ENCODE assay signal across 1 cellular context in the genomic region with DNA sequence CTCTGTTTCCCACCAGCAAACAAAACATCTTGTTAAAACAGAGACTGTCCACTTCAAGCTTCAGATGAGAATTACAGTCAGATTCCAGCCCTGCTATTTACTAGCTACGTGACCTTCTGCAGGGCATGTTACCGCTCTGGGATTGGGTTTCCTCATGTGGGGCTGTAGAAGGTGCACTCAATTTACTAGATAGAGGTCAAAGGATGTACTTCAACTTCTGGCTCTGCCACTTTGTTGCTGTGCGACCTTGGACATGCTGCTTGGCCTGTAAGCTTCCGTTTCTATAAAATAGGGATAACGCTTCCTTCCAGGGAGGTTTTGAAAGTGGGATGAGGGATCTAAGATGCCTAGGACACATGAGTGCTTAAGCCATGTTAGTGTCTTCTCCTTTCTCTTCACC.
A peak's percentile ranks its signal among the peaks of the same experiment; 100 is the strongest.
TF ChIP-seq lines count a peak whose summit lies in the region.

No MANE protein-coding gene starts in this region.

TF ChIP-seq in HepG2, 621 proteins besides CTCF, POLR2A, EP300 and RAD21 (continued from another document and continues in another):
- TF ChIP-seq, protein P1, sequence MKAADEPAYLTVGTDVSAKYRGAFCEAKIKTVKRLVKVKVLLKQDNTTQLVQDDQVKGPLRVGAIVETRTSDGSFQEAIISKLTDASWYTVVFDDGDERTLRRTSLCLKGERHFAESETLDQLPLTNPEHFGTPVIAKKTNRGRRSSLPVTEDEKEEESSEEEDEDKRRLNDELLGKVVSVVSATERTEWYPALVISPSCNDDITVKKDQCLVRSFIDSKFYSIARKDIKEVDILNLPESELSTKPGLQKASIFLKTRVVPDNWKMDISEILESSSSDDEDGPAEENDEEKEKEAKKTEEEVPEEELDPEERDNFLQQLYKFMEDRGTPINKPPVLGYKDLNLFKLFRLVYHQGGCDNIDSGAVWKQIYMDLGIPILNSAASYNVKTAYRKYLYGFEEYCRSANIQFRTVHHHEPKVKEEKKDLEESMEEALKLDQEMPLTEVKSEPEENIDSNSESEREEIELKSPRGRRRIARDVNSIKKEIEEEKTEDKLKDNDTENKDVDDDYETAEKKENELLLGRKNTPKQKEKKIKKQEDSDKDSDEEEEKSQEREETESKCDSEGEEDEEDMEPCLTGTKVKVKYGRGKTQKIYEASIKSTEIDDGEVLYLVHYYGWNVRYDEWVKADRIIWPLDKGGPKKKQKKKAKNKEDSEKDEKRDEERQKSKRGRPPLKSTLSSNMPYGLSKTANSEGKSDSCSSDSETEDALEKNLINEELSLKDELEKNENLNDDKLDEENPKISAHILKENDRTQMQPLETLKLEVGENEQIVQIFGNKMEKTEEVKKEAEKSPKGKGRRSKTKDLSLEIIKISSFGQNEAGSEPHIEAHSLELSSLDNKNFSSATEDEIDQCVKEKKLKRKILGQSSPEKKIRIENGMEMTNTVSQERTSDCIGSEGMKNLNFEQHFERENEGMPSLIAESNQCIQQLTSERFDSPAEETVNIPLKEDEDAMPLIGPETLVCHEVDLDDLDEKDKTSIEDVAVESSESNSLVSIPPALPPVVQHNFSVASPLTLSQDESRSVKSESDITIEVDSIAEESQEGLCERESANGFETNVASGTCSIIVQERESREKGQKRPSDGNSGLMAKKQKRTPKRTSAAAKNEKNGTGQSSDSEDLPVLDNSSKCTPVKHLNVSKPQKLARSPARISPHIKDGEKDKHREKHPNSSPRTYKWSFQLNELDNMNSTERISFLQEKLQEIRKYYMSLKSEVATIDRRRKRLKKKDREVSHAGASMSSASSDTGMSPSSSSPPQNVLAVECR (CRISPR knock-in tag; IDR thresholded peaks at IDR 0.05; ENCODE audit: borderline replicate concordance): peak; percentile 26; the same call in 1 of the 2 replicates
- TF ChIP-seq ZNF235 (CRISPR knock-in tag; IDR thresholded peaks at IDR 0.05; ENCODE audit: borderline replicate concordance) (no peak), ZC3H4 (CRISPR knock-in tag; IDR thresholded peaks at IDR 0.05; ENCODE audit: borderline replicate concordance) (no peak), CCDC6 (CRISPR knock-in tag; IDR thresholded peaks at IDR 0.05) (no peak), HOXD1 (CRISPR knock-in tag; IDR thresholded peaks at IDR 0.05) (no peak), IKZF4 (CRISPR knock-in tag; IDR thresholded peaks at IDR 0.05; ENCODE audit: borderline replicate concordance, low read depth, not compliant biosample characterization) (no peak), MEF2D (CRISPR knock-in tag; IDR thresholded peaks at IDR 0.05) (peak; percentile 91), MBD4 (IDR thresholded peaks at IDR 0.05; ENCODE audit: borderline replicate concordance, low read length) (no peak; the same call in 1 of the 2 replicates), MED1 (CRISPR knock-in tag; IDR thresholded peaks at IDR 0.05) (peak; percentile 93), NPAS2 (CRISPR knock-in tag; IDR thresholded peaks at IDR 0.05; ENCODE audit: borderline replicate concordance) (no peak), YEATS2 (CRISPR knock-in tag; IDR thresholded peaks at IDR 0.05; ENCODE audit: borderline replicate concordance) (no peak), PHF21A (CRISPR knock-in tag; IDR thresholded peaks at IDR 0.05) (peak; percentile 86), SIN3B (IDR thresholded peaks at IDR 0.05; ENCODE audit: low read length) (no peak), ZFP36 (IDR thresholded peaks at IDR 0.05; ENCODE audit: borderline replicate concordance, low read depth, low read length, partially characterized antibody) (no peak), ZNF274 (CRISPR knock-in tag; IDR thresholded peaks at IDR 0.05) (no peak), MXD4 (CRISPR knock-in tag; IDR thresholded peaks at IDR 0.05) (no peak), FOXK2 (IDR thresholded peaks at IDR 0.05) (no peak), GZF1 (CRISPR knock-in tag; IDR thresholded peaks at IDR 0.05) (no peak), ZNF672 (CRISPR knock-in tag; IDR thresholded peaks at IDR 0.05) (no peak), ZNF225 (CRISPR knock-in tag; IDR thresholded peaks at IDR 0.05) (no peak), RBM22 (optimal IDR thresholded peaks at IDR 0.05; ENCODE audit: low read length) (no peak), ZNF564 (CRISPR knock-in tag; IDR thresholded peaks at IDR 0.05) (0 out of 2 replicates have a peak, but pooled peaks have one; percentile 36), SIX1 (CRISPR knock-in tag; IDR thresholded peaks at IDR 0.05; ENCODE audit: borderline replicate concordance) (peak; percentile 92), SP140L (CRISPR knock-in tag; IDR thresholded peaks at IDR 0.05; ENCODE audit: borderline replicate concordance) (no peak), NR2F1 (CRISPR knock-in tag; IDR thresholded peaks at IDR 0.05) (peak in 1 of 2 experiments; percentile 34; a peak in 1 of 4 replicates), HCFC1 (IDR thresholded peaks at IDR 0.05; ENCODE audit: low read depth, low read length) (no peak), ZNF577 (CRISPR knock-in tag; IDR thresholded peaks at IDR 0.05; ENCODE audit: borderline replicate concordance, low read depth) (no peak), ZNF816 (CRISPR knock-in tag; IDR thresholded peaks at IDR 0.05; ENCODE audit: borderline replicate concordance) (no peak), ZFP1 (CRISPR knock-in tag; IDR thresholded peaks at IDR 0.05) (no peak), NR1H2 (CRISPR knock-in tag; IDR thresholded peaks at IDR 0.05; ENCODE audit: borderline replicate concordance, low read depth) (no peak), ZNF263 (CRISPR knock-in tag; IDR thresholded peaks at IDR 0.05) (no peak), NFKBIZ (CRISPR knock-in tag; IDR thresholded peaks at IDR 0.05) (no peak)
- TF ChIP-seq, protein P2, sequence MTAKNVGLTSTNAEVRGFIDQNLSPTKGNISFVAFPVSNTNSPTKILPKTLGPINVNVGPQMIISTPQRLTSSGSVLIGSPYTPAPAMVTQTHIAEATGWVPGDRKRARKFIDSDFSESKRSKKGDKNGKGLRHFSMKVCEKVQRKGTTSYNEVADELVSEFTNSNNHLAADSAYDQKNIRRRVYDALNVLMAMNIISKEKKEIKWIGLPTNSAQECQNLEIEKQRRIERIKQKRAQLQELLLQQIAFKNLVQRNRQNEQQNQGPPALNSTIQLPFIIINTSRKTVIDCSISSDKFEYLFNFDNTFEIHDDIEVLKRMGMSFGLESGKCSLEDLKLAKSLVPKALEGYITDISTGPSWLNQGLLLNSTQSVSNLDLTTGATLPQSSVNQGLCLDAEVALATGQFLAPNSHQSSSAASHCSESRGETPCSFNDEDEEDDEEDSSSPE (CRISPR knock-in tag; IDR thresholded peaks at IDR 0.05): no peak
- TF ChIP-seq, protein P3, sequence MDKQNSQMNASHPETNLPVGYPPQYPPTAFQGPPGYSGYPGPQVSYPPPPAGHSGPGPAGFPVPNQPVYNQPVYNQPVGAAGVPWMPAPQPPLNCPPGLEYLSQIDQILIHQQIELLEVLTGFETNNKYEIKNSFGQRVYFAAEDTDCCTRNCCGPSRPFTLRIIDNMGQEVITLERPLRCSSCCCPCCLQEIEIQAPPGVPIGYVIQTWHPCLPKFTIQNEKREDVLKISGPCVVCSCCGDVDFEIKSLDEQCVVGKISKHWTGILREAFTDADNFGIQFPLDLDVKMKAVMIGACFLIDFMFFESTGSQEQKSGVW (CRISPR knock-in tag; IDR thresholded peaks at IDR 0.05; ENCODE audit: borderline replicate concordance): no peak
- TF ChIP-seq, protein P4, sequence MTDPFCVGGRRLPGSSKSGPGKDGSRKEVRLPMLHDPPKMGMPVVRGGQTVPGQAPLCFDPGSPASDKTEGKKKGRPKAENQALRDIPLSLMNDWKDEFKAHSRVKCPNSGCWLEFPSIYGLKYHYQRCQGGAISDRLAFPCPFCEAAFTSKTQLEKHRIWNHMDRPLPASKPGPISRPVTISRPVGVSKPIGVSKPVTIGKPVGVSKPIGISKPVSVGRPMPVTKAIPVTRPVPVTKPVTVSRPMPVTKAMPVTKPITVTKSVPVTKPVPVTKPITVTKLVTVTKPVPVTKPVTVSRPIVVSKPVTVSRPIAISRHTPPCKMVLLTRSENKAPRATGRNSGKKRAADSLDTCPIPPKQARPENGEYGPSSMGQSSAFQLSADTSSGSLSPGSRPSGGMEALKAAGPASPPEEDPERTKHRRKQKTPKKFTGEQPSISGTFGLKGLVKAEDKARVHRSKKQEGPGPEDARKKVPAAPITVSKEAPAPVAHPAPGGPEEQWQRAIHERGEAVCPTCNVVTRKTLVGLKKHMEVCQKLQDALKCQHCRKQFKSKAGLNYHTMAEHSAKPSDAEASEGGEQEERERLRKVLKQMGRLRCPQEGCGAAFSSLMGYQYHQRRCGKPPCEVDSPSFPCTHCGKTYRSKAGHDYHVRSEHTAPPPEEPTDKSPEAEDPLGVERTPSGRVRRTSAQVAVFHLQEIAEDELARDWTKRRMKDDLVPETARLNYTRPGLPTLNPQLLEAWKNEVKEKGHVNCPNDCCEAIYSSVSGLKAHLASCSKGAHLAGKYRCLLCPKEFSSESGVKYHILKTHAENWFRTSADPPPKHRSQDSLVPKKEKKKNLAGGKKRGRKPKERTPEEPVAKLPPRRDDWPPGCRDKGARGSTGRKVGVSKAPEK (CRISPR knock-in tag; IDR thresholded peaks at IDR 0.05; ENCODE audit: borderline replicate concordance): no peak
- TF ChIP-seq, protein P5, sequence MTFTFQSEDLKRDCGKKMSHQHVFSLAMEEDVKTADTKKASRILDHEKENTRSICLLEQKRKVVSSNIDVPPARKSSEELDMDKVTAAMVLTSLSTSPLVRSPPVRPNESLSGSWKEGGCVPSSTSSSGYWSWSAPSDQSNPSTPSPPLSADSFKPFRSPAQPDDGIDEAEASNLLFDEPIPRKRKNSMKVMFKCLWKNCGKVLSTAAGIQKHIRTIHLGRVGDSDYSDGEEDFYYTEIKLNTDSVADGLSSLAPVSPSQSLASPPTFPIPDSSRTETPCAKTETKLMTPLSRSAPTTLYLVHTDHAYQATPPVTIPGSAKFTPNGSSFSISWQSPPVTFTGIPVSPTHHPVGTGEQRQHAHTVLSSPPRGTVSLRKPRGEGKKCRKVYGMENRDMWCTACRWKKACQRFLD (CRISPR knock-in tag; IDR thresholded peaks at IDR 0.05; ENCODE audit: borderline replicate concordance): no peak
- TF ChIP-seq, protein P6, sequence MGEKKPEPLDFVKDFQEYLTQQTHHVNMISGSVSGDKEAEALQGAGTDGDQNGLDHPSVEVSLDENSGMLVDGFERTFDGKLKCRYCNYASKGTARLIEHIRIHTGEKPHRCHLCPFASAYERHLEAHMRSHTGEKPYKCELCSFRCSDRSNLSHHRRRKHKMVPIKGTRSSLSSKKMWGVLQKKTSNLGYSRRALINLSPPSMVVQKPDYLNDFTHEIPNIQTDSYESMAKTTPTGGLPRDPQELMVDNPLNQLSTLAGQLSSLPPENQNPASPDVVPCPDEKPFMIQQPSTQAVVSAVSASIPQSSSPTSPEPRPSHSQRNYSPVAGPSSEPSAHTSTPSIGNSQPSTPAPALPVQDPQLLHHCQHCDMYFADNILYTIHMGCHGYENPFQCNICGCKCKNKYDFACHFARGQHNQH (CRISPR knock-in tag; IDR thresholded peaks at IDR 0.05): peak; percentile 72
- TF ChIP-seq, protein P7, sequence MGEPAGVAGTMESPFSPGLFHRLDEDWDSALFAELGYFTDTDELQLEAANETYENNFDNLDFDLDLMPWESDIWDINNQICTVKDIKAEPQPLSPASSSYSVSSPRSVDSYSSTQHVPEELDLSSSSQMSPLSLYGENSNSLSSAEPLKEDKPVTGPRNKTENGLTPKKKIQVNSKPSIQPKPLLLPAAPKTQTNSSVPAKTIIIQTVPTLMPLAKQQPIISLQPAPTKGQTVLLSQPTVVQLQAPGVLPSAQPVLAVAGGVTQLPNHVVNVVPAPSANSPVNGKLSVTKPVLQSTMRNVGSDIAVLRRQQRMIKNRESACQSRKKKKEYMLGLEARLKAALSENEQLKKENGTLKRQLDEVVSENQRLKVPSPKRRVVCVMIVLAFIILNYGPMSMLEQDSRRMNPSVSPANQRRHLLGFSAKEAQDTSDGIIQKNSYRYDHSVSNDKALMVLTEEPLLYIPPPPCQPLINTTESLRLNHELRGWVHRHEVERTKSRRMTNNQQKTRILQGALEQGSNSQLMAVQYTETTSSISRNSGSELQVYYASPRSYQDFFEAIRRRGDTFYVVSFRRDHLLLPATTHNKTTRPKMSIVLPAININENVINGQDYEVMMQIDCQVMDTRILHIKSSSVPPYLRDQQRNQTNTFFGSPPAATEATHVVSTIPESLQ (CRISPR knock-in tag; conservative IDR thresholded peaks at IDR 0.05): no peak
- TF ChIP-seq, protein P8, sequence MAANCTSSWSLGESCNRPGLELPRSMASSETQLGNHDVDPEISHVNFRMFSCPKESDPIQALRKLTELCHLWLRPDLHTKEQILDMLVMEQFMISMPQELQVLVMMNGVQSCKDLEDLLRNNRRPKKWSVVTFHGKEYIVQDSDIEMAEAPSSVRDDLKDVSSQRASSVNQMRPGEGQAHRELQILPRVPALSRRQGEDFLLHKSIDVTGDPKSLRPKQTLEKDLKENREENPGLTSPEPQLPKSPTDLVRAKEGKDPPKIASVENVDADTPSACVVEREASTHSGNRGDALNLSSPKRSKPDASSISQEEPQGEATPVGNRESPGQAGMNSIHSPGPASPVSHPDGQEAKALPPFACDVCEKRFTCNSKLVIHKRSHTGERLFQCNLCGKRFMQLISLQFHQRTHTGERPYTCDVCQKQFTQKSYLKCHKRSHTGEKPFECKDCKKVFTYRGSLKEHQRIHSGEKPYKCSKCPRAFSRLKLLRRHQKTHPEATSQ (CRISPR knock-in tag; IDR thresholded peaks at IDR 0.05; ENCODE audit: borderline replicate concordance): 0 out of 2 replicates have a peak, but pooled peaks have one; percentile 22
- TF ChIP-seq, protein P9, sequence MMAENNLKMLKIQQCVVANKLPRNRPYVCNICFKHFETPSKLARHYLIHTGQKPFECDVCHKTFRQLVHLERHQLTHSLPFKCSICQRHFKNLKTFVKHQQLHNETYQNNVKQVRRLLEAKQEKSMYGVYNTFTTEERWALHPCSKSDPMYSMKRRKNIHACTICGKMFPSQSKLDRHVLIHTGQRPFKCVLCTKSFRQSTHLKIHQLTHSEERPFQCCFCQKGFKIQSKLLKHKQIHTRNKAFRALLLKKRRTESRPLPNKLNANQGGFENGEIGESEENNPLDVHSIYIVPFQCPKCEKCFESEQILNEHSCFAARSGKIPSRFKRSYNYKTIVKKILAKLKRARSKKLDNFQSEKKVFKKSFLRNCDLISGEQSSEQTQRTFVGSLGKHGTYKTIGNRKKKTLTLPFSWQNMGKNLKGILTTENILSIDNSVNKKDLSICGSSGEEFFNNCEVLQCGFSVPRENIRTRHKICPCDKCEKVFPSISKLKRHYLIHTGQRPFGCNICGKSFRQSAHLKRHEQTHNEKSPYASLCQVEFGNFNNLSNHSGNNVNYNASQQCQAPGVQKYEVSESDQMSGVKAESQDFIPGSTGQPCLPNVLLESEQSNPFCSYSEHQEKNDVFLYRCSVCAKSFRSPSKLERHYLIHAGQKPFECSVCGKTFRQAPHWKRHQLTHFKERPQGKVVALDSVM (CRISPR knock-in tag; IDR thresholded peaks at IDR 0.05): no peak
- TF ChIP-seq, protein P10, sequence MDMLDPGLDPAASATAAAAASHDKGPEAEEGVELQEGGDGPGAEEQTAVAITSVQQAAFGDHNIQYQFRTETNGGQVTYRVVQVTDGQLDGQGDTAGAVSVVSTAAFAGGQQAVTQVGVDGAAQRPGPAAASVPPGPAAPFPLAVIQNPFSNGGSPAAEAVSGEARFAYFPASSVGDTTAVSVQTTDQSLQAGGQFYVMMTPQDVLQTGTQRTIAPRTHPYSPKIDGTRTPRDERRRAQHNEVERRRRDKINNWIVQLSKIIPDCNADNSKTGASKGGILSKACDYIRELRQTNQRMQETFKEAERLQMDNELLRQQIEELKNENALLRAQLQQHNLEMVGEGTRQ (IDR thresholded peaks at IDR 0.05; ENCODE audit: low read depth, low read length): no peak
- TF ChIP-seq, protein P10 (CRISPR knock-in tag; IDR thresholded peaks at IDR 0.05; ENCODE audit: borderline replicate concordance): peak; percentile 38; the same call in 1 of the 2 replicates
